1 cellular context compared by ENCODE assay signal in genomic region chr2:72896446-72896845, GRCh38.
TF ChIP-seq lines count a peak whose summit lies in the region.

No MANE protein-coding gene starts in this region.

TF ChIP-seq in H1, 55 proteins besides CTCF, POLR2A, EP300 and RAD21 (continued from another document):
- TF ChIP-seq TAF1 (IDR thresholded peaks at IDR 0.05; ENCODE audit: low read depth, low read length) (no peak), BACH1 (IDR thresholded peaks at IDR 0.05; ENCODE audit: low read length) (no peak), RXRA (IDR thresholded peaks at IDR 0.05; ENCODE audit: insufficient read depth, low read depth, low read length) (no peak)
